11 cellular contexts compared by ENCODE assay signal in the genomic region with DNA sequence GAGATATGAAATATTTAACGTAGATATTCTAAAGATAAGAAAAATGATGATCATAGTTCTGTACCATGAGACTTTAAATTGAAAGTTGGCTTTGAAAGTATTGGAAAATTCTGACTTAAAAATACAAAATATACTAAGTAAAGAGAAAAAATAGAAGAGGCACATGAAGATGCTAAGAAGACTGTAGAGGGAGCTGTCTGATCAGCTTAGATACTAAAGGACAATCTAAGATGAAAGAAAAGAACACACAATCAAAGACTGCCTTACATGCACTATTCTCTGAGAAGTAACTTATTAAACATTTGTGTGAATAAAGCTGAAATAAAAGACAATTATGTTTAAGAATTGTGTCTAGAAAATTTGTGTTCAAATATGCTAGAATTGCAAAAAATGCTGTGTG. TPM values are rescaled to one million over a fixed set of nuclear protein-coding genes. Genes with fewer than 3 reads are reported as not detected.
A peak's percentile ranks its signal among the peaks of the same experiment; 100 is the strongest.
DNase-seq lines count a peak whose midpoint lies in the region; ATAC-seq and TF ChIP-seq lines count a peak whose summit lies in the region.
"Had no signal": no experiment of that assay in that cellular context is flagged by ENCODE, and none has a peak within 500 bp of the region (broad histone marks: within the 10 kb centered on the region; RNA-seq: fewer than 3 reads in every experiment).

No MANE protein-coding gene starts in this region.

- H3K27me3 ChIP-seq in heart right ventricle, result no peaks in the 10 kb centered on the region
- no peaks in the 10 kb centered on the region for H3K27me3 ChIP-seq in right cardiac atrium (ENCODE audit: control insufficient read depth, insufficient read depth)
- H3K27me3 ChIP-seq in Panc1 (ENCODE audit: control insufficient read depth, insufficient read depth, low read length), result 0 out of 2 replicates have a peak, but pooled peaks cover 9% of the 10 kb centered on the region
- no peaks in the 10 kb centered on the region for H3K27me3 ChIP-seq in upper lobe of right lung

- no peak overlapping the region for H3K27ac Mint-ChIP-seq in glutamatergic neuron (ENCODE audit: unreplicated experiment)
- H3K27ac Mint-ChIP-seq: activated naive CD4-positive, alpha-beta T cell treated with anti-CD3 and anti-CD28 coated beads, Interleukin-2, amount 50 U/mL, for 72 hours; IgD-negative memory B cell had no signal

- peaks cover 5% of the 10 kb centered on the region for H3K36me3 Mint-ChIP-seq in glutamatergic neuron (ENCODE audit: unreplicated experiment)
- H3K36me3 Mint-ChIP-seq: IgD-negative memory B cell had no signal

- BruUV-seq in Panc1 (replicated peaks; lab: Mats Ljungman, UMichigan), result no TSS peak

- no peak overlapping the region for H3K4me3 Mint-ChIP-seq in glutamatergic neuron (ENCODE audit: unreplicated experiment)
- H3K4me3 Mint-ChIP-seq: IgD-negative memory B cell had no signal

- DNase-seq in heart right ventricle (no peak), right cardiac atrium (no peak), Panc1 (ENCODE audit: low read depth, low spot score) (peak; percentile 43), glomerular endothelial cell (ENCODE audit: extremely low read depth, low read depth, low spot score) (peak; percentile 23), upper lobe of right lung (no peak), glutamatergic neuron (no peak), GM03348 (ENCODE audit: low spot score) (no peak)

- no peaks in the 10 kb centered on the region for H3K36me3 ChIP-seq in heart right ventricle
- H3K36me3 ChIP-seq in Panc1 (ENCODE audit: control insufficient read depth, insufficient read depth, low read length), result no peaks in the 10 kb centered on the region
- H3K36me3 ChIP-seq in upper lobe of right lung, result no peaks in the 10 kb centered on the region

- H3K27ac ChIP-seq in heart right ventricle (no peak overlapping the region), right cardiac atrium (ENCODE audit: low read length) (no peak overlapping the region), Panc1 (ENCODE audit: low read length) (no peak overlapping the region), upper lobe of right lung (no peak overlapping the region)

- intact Hi-C loops in heart right ventricle (cut with DNase I), result loop anchor here in 2 of 10 donors (5.0 to 10.0 kb wide), 2 partner anchors 298 to 301 kb away; no protein-coding TSS in a partner anchor
- intact Hi-C loops in right cardiac atrium (cut with DNase I), result no loop called here
- intact Hi-C loops in Panc1 (cut with micrococcal nuclease; ENCODE audit: unreplicated experiment), result loop anchor here (10.0 kb wide), 2 partner anchors 131 to 301 kb away; no protein-coding TSS in a partner anchor
- intact Hi-C loops in upper lobe of right lung (cut with DNase I), result no loop called here

- CTCF ChIA-PET in Panc1 (lab: Charles Lee), result interaction anchor here (0.5 to 1.0 kb wide), 3 partner anchors 134 to 441 kb away, joined by 3 to 6 read pairs (median 5); no protein-coding TSS in a partner anchor

- H3K9me3 ChIP-seq in heart right ventricle, result peaks cover 0 to 20% (median 3%) of the 10 kb centered on the region in 11 donors
- no peaks in the 10 kb centered on the region for H3K9me3 ChIP-seq in right cardiac atrium (ENCODE audit: control insufficient read depth, low read length)
- no peaks in the 10 kb centered on the region; the same call in 1 of the 2 replicates for H3K9me3 ChIP-seq in Panc1 (ENCODE audit: control insufficient read depth, insufficient read depth, low read depth, low read length)
- peaks cover 11% of the 10 kb centered on the region for H3K9me3 ChIP-seq in upper lobe of right lung

- no peaks in the 10 kb centered on the region for H3K9me3 Mint-ChIP-seq in glutamatergic neuron (ENCODE audit: unreplicated experiment)

- 16 to 20% methylated on average over 1 of the region's 1 CpG for WGBS in heart right ventricle, 2 donors
- WGBS in right cardiac atrium, result 12% methylated on average over 1 of the region's 1 CpG

- no peaks in the 10 kb centered on the region for H3K27me3 Mint-ChIP-seq in glutamatergic neuron (ENCODE audit: unreplicated experiment)

- in situ Hi-C loops in Panc1 (cut with HindIII; ENCODE audit: low pct_unique_long_range_greater_than_20kb, low sequenced_read_pairs), result no loop called here

- H3K4me3 ChIP-seq in heart right ventricle, result no peak overlapping the region
- H3K4me3 ChIP-seq in right cardiac atrium (ENCODE audit: low read length), result no peak overlapping the region
- H3K4me3 ChIP-seq in Panc1 (ENCODE audit: low read depth in 2 of 2, low read length in 2 of 2), result no peak overlapping the region
- no peak overlapping the region for H3K4me3 ChIP-seq in upper lobe of right lung

- POLR2A ChIA-PET in Panc1 (lab: Charles Lee), result no interaction called here

- H3K4me1 ChIP-seq in heart right ventricle (no peaks in the 10 kb centered on the region), right cardiac atrium (ENCODE audit: control insufficient read depth, insufficient read depth, low read length) (no peaks in the 10 kb centered on the region), Panc1 (ENCODE audit: control insufficient read depth, insufficient read depth, low read length) (no peaks in the 10 kb centered on the region), upper lobe of right lung (no peaks in the 10 kb centered on the region)

- H3K4me1 Mint-ChIP-seq in glutamatergic neuron (ENCODE audit: low read depth, unreplicated experiment), result no peaks in the 10 kb centered on the region
- H3K4me1 Mint-ChIP-seq: IgD-negative memory B cell had no signal

- peak in 6 of 9 donors; percentile 34 to 53 (median 38) for TF ChIP-seq CTCF in heart right ventricle (IDR thresholded peaks at IDR 0.05)
- peak; percentile 66; the same call in 1 of the 2 replicates for TF ChIP-seq CTCF in Panc1 (IDR thresholded peaks at IDR 0.05)
- TF ChIP-seq CTCF in upper lobe of right lung (IDR thresholded peaks at IDR 0.05), result peak; percentile 11
- no peak for TF ChIP-seq CTCF in glutamatergic neuron (IDR thresholded peaks at IDR 0.05; ENCODE audit: partially characterized antibody, unreplicated experiment)

- ATAC-seq in heart right ventricle, result no peak
- ATAC-seq in right cardiac atrium, result no peak
- ATAC-seq in Panc1, result peak; percentile 74
- ATAC-seq in upper lobe of right lung, result no peak
- no peak for ATAC-seq in GM18870 (IDR thresholded peaks at IDR 0.05; ENCODE audit: unreplicated experiment)
- ATAC-seq: activated naive CD4-positive, alpha-beta T cell treated with anti-CD3 and anti-CD28 coated beads, Interleukin-2, amount 50 U/mL, for 72 hours had no signal

RNA-seq across cellular contexts. Expression of a gene that starts 55.1 kb away (rescaled TPM):
- not detected for total RNA-seq in heart right ventricle
- polyA plus RNA-seq in heart right ventricle, result not detected
- not detected for total RNA-seq in right cardiac atrium
- polyA plus RNA-seq in right cardiac atrium, result not detected
- total RNA-seq in Panc1 (2021; ENCODE audit: unreplicated experiment), result 0.10 TPM
- polyA plus RNA-seq in Panc1 (2012; ENCODE audit: insufficient read length), result not detected
- not detected in 2 replicates for total RNA-seq in glomerular endothelial cell
- total RNA-seq in upper lobe of right lung, result not detected
- total RNA-seq in glutamatergic neuron (ENCODE audit: unreplicated experiment), result not detected
- total RNA-seq: activated naive CD4-positive, alpha-beta T cell treated with anti-CD3 and anti-CD28 coated beads, Interleukin-2, amount 50 U/mL, for 72 hours; T-helper 1 cell treated with Interleukin-12 subunit alpha and Interleukin-12 subunit beta and Interleukin-4 antibody, amounts not matched to agents 30 ng/mL and 1 ng/mL, for 36 hours had no signal
- polyA plus RNA-seq: IgD-negative memory B cell had no signal

Comparison
In these comparisons a context has a peak if more than half of its experiments do, and no peak if none do; other contexts are left out.
1. DNase-seq: peak in Panc1 (single experiment) and glomerular endothelial cell (single experiment); none in heart right ventricle (0 of 2), right cardiac atrium (0 of 3), upper lobe of right lung (single experiment), glutamatergic neuron (single experiment) and GM03348 (single experiment).